Comparison of ENCODE assay signal across 9 cellular contexts in the genomic region with DNA sequence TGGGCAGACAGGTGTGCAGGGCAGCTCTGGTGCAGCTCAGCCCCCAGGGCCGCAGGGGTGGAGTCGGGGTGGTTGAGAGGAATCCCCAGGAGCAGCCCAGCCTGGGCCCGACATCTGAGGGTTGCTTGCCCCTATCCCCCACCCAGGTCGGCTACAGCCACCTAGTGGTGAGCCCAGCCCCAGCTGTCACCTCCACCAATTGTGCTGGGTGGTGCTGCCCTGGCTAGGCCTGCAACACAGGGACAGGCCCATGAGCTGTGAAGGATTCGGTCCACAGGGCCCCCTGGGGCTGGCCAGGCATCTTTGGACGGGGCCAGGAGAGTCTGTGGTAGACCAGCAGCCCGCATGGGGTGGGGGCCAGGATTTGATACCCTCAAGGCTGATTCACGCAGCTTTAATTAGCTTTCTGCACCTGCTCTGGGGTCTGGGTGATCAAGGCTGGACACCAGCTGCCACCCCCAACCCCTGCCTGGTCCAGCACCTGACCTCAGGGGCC. TPM values are rescaled to one million over a fixed set of nuclear protein-coding genes. Genes with fewer than 3 reads are reported as not detected.
DNase-seq lines count a peak whose midpoint lies in the region; ATAC-seq, FAIRE-seq and TF ChIP-seq lines count a peak whose summit lies in the region.
"Had no signal": no experiment of that assay in that cellular context is flagged by ENCODE, and none has a peak within 500 bp of the region (broad histone marks: within the 10 kb centered on the region; RNA-seq: fewer than 3 reads in every experiment).

No MANE protein-coding gene starts in this region.

- TF ChIP-seq CTCF in endothelial cell of umbilical vein (IDR thresholded peaks at IDR 0.05; ENCODE audit: extremely low read depth in 1 of 2, insufficient read depth in 1 of 2, low read depth in 1 of 2, low read length in 2 of 2) (peak; percentile 51 to 66), osteocyte (IDR thresholded peaks at IDR 0.05) (peak; percentile 44)

- H3K27me3 ChIP-seq in endothelial cell of umbilical vein (ENCODE audit: control insufficient read depth in 2 of 2, insufficient read depth in 2 of 2, low read length in 2 of 2): no peaks in the 10 kb centered on the region

- POLR2A ChIA-PET in endothelial cell of umbilical vein (lab: Charles Lee): no interaction called here

- peaks cover 11% of the 10 kb centered on the region for H3K4me1 ChIP-seq in endothelial cell of umbilical vein (ENCODE audit: control insufficient read depth, extremely low read depth, insufficient read depth, low read length)
- H3K4me1 ChIP-seq: parathyroid adenoma had no signal

- FAIRE-seq in endothelial cell of umbilical vein (lab: Jason Lieb, UNC): peak; percentile 12

- H3K27me3 Mint-ChIP-seq in osteocyte (ENCODE audit: unreplicated experiment): no peaks in the 10 kb centered on the region

- no peak overlapping the region for H3K4me3 ChIP-seq in endothelial cell of umbilical vein (replicated peaks in 1 of 3; ENCODE audit: insufficient read depth in 1 of 3, low read depth in 1 of 3, low read length in 3 of 3)

- H3K36me3 Mint-ChIP-seq in osteocyte (ENCODE audit: unreplicated experiment): no peaks in the 10 kb centered on the region

- H3K9me3 ChIP-seq in endothelial cell of umbilical vein (replicated peaks; ENCODE audit: control insufficient read depth, insufficient read depth, low read length): no peaks in the 10 kb centered on the region

- peak; percentile 36 for DNase-seq in Ammon's horn (ENCODE audit: low spot score)
- DNase-seq in NCI-H146 (lab: John Stamatoyannopoulos, UW): peak; percentile 65
- peak; percentile 48 for DNase-seq in activated CD4-positive, alpha-beta T cell treated with anti-CD3 and anti-CD28 coated beads, Interleukin-2, amount 50 U/mL, for 1 hour
- DNase-seq in endothelial cell of umbilical vein (ENCODE audit: low read depth, low spot score): peak; percentile 30
- DNase-seq in osteocyte (ENCODE audit: extremely low spot score, unreplicated experiment): no peak

- H2AFZ ChIP-seq in endothelial cell of umbilical vein (ENCODE audit: low read depth, low read length): no peak overlapping the region
- H2AFZ ChIP-seq: parathyroid adenoma had no signal

- H3K27ac ChIP-seq in endothelial cell of umbilical vein (ENCODE audit: insufficient read depth, low read depth, low read length): no peak overlapping the region
- H3K27ac ChIP-seq: parathyroid adenoma had no signal

- H4K20me1 ChIP-seq in endothelial cell of umbilical vein (replicated peaks; ENCODE audit: control insufficient read depth, extremely low read depth, insufficient read depth, low read length): no peaks in the 10 kb centered on the region

- intact Hi-C loops in endothelial cell of umbilical vein (cut with micrococcal nuclease): loop anchor here (1.0 kb wide), 1 partner anchor 81 kb away; no protein-coding TSS in a partner anchor

- no peaks in the 10 kb centered on the region for H3K9me1 ChIP-seq in endothelial cell of umbilical vein (replicated peaks; ENCODE audit: control insufficient read depth, extremely low read depth, insufficient read depth, low read length)

- H3K27ac Mint-ChIP-seq in osteocyte (ENCODE audit: unreplicated experiment): no peak overlapping the region

- no peak overlapping the region for H3K9ac ChIP-seq in endothelial cell of umbilical vein (replicated peaks; ENCODE audit: extremely low read depth, insufficient read depth, low read length)
- H3K9ac ChIP-seq: parathyroid adenoma had no signal

- ATAC-seq in GM18505 (IDR thresholded peaks at IDR 0.05; ENCODE audit: unreplicated experiment) (peak; percentile 52), GM21576 (IDR thresholded peaks at IDR 0.05; ENCODE audit: unreplicated experiment) (no peak), GM18511 (IDR thresholded peaks at IDR 0.05; ENCODE audit: unreplicated experiment) (no peak)

- peaks cover 8% of the 10 kb centered on the region for H3K4me1 Mint-ChIP-seq in osteocyte (ENCODE audit: unreplicated experiment)

- H3K4me2 ChIP-seq in endothelial cell of umbilical vein (ENCODE audit: insufficient read depth, low read length): no peak overlapping the region

- CTCF ChIA-PET in endothelial cell of umbilical vein (lab: Charles Lee): interaction anchor here (0.8 to 3.5 kb wide), 13 partner anchors 9 to 83 kb away, joined by 3 to 35 read pairs (median 7); no protein-coding TSS in a partner anchor

- no peaks in the 10 kb centered on the region for H3K9me3 Mint-ChIP-seq in osteocyte (ENCODE audit: unreplicated experiment)

- H3K36me3 ChIP-seq in endothelial cell of umbilical vein (ENCODE audit: control insufficient read depth in 2 of 2, extremely low read depth in 1 of 2, insufficient read depth in 2 of 2, low read length in 2 of 2): no peaks in the 10 kb centered on the region

- H3K4me3 Mint-ChIP-seq in osteocyte (ENCODE audit: unreplicated experiment): no peak overlapping the region

- H3K79me2 ChIP-seq in endothelial cell of umbilical vein (ENCODE audit: control insufficient read depth, insufficient read depth, low read length): no peaks in the 10 kb centered on the region
- H3K79me2 ChIP-seq: parathyroid adenoma had no signal

- TF ChIP-seq POLR2A in GM18505 (IDR thresholded peaks at IDR 0.05; ENCODE audit: borderline replicate concordance, extremely low read depth, insufficient read depth, insufficient read length) (no peak), endothelial cell of umbilical vein (IDR thresholded peaks at IDR 0.05; ENCODE audit: low read depth, low read length) (no peak)

- no TSS peak for BruUV-seq in endothelial cell of umbilical vein (replicated peaks; lab: Mats Ljungman, UMichigan)

- dilution Hi-C loops in endothelial cell of umbilical vein (cut with MboI; ENCODE audit: extremely low pct_ligation_motif_present, low sequenced_read_pairs): no loop called here

TF ChIP-seq in endothelial cell of umbilical vein, 7 proteins besides CTCF, POLR2A, EP300 and RAD21:
- no peak for TF ChIP-seq MAX (IDR thresholded peaks at IDR 0.05; ENCODE audit: insufficient read depth, insufficient read length)
- no peak for TF ChIP-seq EZH2 (IDR thresholded peaks at IDR 0.05; ENCODE audit: borderline replicate concordance, low read depth, low read length, severe bottlenecking)
- no peak for TF ChIP-seq MYC (IDR thresholded peaks at IDR 0.05; ENCODE audit: low read depth, low read length)
TF ChIP-seq in endothelial cell of umbilical vein: peak in this region for 0.

RNA-seq across cellular contexts. Expression of gene RTN4R, which starts 29.5 kb away (rescaled TPM):
- 1.2 and 1.3 TPM in 2 replicates for total RNA-seq in endothelial cell of umbilical vein
- 2.2 and 3.5 TPM in 2 replicates for polyA plus RNA-seq in endothelial cell of umbilical vein
- 1.0 and 1.4 TPM in 2 replicates for polyA plus RNA-seq in endothelial cell of umbilical vein (2011; cell fraction: cytosol; rRNA removed)
- polyA plus RNA-seq in endothelial cell of umbilical vein (2011; cell fraction: nucleus; rRNA removed): 0.34 and 0.53 TPM in 2 replicates
- 1.0 and 1.6 TPM in 2 replicates for polyA plus RNA-seq in endothelial cell of umbilical vein (2012)
- polyA minus RNA-seq in endothelial cell of umbilical vein: 0.57 and 0.85 TPM in 2 replicates
- polyA minus RNA-seq in endothelial cell of umbilical vein (2011; cell fraction: cytosol; rRNA and poly(A)+ RNA removed): 6.3 TPM
- polyA minus RNA-seq in endothelial cell of umbilical vein (2011; cell fraction: nucleus; rRNA and poly(A)+ RNA removed): 0.53 TPM in 1 of 2 replicates, not detected in the other
- total RNA-seq in osteocyte: 1.5 and 2.1 TPM in 2 replicates
